ENCODE assay signal across 8 cellular contexts in the genomic region with DNA sequence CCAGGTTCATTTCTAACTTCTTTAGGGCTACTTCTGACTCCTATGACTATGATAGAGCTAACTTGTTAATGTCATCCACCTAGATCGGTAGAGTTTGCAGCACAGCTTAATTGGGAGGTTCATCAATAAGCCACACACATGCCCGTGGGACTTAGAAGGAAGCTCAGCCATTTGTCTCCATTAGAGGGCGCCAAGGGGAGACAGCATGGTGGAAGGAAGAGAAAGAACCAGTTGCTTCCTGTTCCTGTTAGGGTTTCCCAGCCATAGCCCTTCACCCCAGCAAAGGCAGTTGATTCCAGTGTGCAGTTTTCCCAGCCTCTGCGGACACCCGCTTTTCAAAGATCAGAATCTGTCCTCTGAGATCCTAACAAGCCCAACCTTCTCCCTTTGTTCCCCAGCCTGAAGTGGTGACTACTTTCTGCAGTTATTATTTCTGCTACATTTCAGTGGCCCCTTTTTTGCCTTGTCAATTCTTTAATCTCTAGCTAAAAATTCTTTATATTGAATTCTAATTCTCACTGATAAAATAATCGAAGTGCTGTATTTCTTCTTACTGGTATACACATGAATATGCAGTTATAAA. TPM values are rescaled to one million over a fixed set of nuclear protein-coding genes. Genes with fewer than 3 reads are reported as not detected.
DNase-seq lines count a peak whose midpoint lies in the region; ATAC-seq and TF ChIP-seq lines count a peak whose summit lies in the region.

No MANE protein-coding gene starts in this region.

- no peak overlapping the region for H3K4me3 ChIP-seq in AG04449 (ENCODE audit: low read depth, low read length)

- TF ChIP-seq CTCF in AG04449 (IDR thresholded peaks at IDR 0.05; ENCODE audit: insufficient read depth, low read length, missing control alignments): peak; percentile 70

- H3K4me3 Mint-ChIP-seq in stimulated activated naive CD8-positive, alpha-beta T cell treated with anti-CD3 and anti-CD28 coated beads, Interleukin-15, amount 100 ng/mL, for 72 hours: no peak overlapping the region

- peak; percentile 72 for ATAC-seq in GM18511 (IDR thresholded peaks at IDR 0.05; ENCODE audit: unreplicated experiment)
- ATAC-seq in HG03280 (IDR thresholded peaks at IDR 0.05; ENCODE audit: unreplicated experiment): peak; percentile 75
- peak; percentile 88 for ATAC-seq in stimulated activated naive CD8-positive, alpha-beta T cell treated with anti-CD3 and anti-CD28 coated beads, Interleukin-15, amount 100 ng/mL, for 72 hours

- CTCF ChIA-PET in AG04449 (lab: Yijun Ruan, JAX): interaction anchor here (0.6 to 7.5 kb wide), 68 partner anchors 9 to 636 kb away, joined by 3 to 108 read pairs (median 4); a partner anchor contains a TSS

- peaks cover 5% of the 10 kb centered on the region for H3K4me1 Mint-ChIP-seq in stimulated activated naive CD8-positive, alpha-beta T cell treated with anti-CD3 and anti-CD28 coated beads, Interleukin-15, amount 100 ng/mL, for 72 hours

- no peaks in the 10 kb centered on the region for H3K27me3 Mint-ChIP-seq in stimulated activated naive CD8-positive, alpha-beta T cell treated with anti-CD3 and anti-CD28 coated beads, Interleukin-15, amount 100 ng/mL, for 72 hours

- peak overlapping the region in 1 of 2 donors; percentile 59 for H3K27ac Mint-ChIP-seq in stimulated activated naive CD8-positive, alpha-beta T cell treated with anti-CD3 and anti-CD28 coated beads, Interleukin-15, amount 100 ng/mL, for 72 hours

- no peaks in the 10 kb centered on the region for H3K9me3 Mint-ChIP-seq in stimulated activated naive CD8-positive, alpha-beta T cell treated with anti-CD3 and anti-CD28 coated beads, Interleukin-15, amount 100 ng/mL, for 72 hours

- DNase-seq in AG04449 (ENCODE audit: low read depth, low spot score): no peak
- DNase-seq in NCI-H526 treated with DMSO at 0.1 percent for 48 hours (lab: John Stamatoyannopoulos, UW): peak; percentile 51
- DNase-seq in activated CD4-positive, alpha-beta T cell treated with anti-CD3 and anti-CD28 coated beads for 4 hours: peak; percentile 28 to 35
- peak; percentile 60 for DNase-seq in dermis blood vessel endothelial cell
- peak; percentile 39 to 66 for DNase-seq in lung microvascular endothelial cell (ENCODE audit: low read depth in 2 of 2)
- DNase-seq in stimulated activated naive CD8-positive, alpha-beta T cell treated with anti-CD3 and anti-CD28 coated beads, Interleukin-15, amount 100 ng/mL, for 72 hours: peak; percentile 57 to 71

- POLR2A ChIA-PET in AG04449 (lab: Yijun Ruan, JAX): no interaction called here

RNA-seq across cellular contexts. Expression of a gene that starts 30.3 kb away (rescaled TPM):
- 25.4 and 30.1 TPM in 2 replicates for total RNA-seq in dermis blood vessel endothelial cell
- total RNA-seq in lung microvascular endothelial cell: 23.1 and 26.0 TPM in 2 replicates

RNA-seq across cellular contexts. Expression of a gene that starts 30.4 kb away (rescaled TPM):
- total RNA-seq in dermis blood vessel endothelial cell (7.4 and 7.7 TPM in 2 replicates), lung microvascular endothelial cell (3.3 and 4.4 TPM in 2 replicates)
